Comparison of ENCODE assay signal across 8 cellular contexts in genomic region chr2:160270571-160271113, GRCh38.
A peak's percentile ranks its signal among the peaks of the same experiment; 100 is the strongest.
DNase-seq lines count a peak whose midpoint lies in the region; ATAC-seq, FAIRE-seq and TF ChIP-seq lines count a peak whose summit lies in the region.

No MANE protein-coding gene starts in this region.

- peaks cover 38% of the 10 kb centered on the region for H3K36me3 Mint-ChIP-seq in CD8-positive, alpha-beta T cell

- ATAC-seq in CD8-positive, alpha-beta T cell, result no peak
- ATAC-seq in RWPE2 (ENCODE audit: low read depth) (no peak), pancreas (peak; percentile 36 to 59 (median 50)), GM18868 (IDR thresholded peaks at IDR 0.05; ENCODE audit: unreplicated experiment) (no peak)

- H3K4me3 ChIP-seq in CD8-positive, alpha-beta T cell (ENCODE audit: low read depth, low read length), result no peak overlapping the region
- H3K4me3 ChIP-seq in RWPE2 (ENCODE audit: severe bottlenecking), result no peak overlapping the region
- peak overlapping the region; percentile 40 for H3K4me3 ChIP-seq in fibroblast of pulmonary artery (replicated peaks; ENCODE audit: low read depth, low read length)
- peak overlapping the region; percentile 7 to 42 (median 38) for H3K4me3 ChIP-seq in pancreas
- H3K4me3 ChIP-seq in lower leg skin (ENCODE audit: low read depth, poor library complexity, severe bottlenecking), result no peak overlapping the region

- H3K4me3 Mint-ChIP-seq in CD8-positive, alpha-beta T cell, result peak overlapping the region; percentile 87

- no peaks in the 10 kb centered on the region for H3K27me3 ChIP-seq in CD8-positive, alpha-beta T cell (ENCODE audit: insufficient read depth, low read length)
- H3K27me3 ChIP-seq in RWPE2 (ENCODE audit: insufficient read depth, poor library complexity, severe bottlenecking) (no peaks in the 10 kb centered on the region), pancreas (no peaks in the 10 kb centered on the region)

- peaks cover 17% of the 10 kb centered on the region for H3K4me1 ChIP-seq in CD8-positive, alpha-beta T cell (ENCODE audit: insufficient read depth, low read length)
- H3K4me1 ChIP-seq in RWPE2 (ENCODE audit: insufficient read depth, poor library complexity, severe bottlenecking) (peaks cover 4% of the 10 kb centered on the region), pancreas (peaks cover 12 to 42% (median 35%) of the 10 kb centered on the region in 3 donors)

- POLR2A ChIA-PET in CD8-positive, alpha-beta T cell (lab: Charles Lee), result interaction anchor here (0.9 to 1.5 kb wide), 7 partner anchors 12 to 707 kb away, joined by 3 to 5 read pairs (median 3); no protein-coding TSS in a partner anchor

- no peaks in the 10 kb centered on the region for H3K9me3 ChIP-seq in CD8-positive, alpha-beta T cell (ENCODE audit: low read length)
- H3K9me3 ChIP-seq in RWPE2 (ENCODE audit: severe bottlenecking), result no peaks in the 10 kb centered on the region
- no peaks in the 10 kb centered on the region for H3K9me3 ChIP-seq in pancreas

- peak overlapping the region; percentile 48 for H3K27ac ChIP-seq in CD8-positive, alpha-beta T cell (ENCODE audit: low read depth, low read length)
- H3K27ac ChIP-seq in RWPE2 (ENCODE audit: poor library complexity, severe bottlenecking), result peak overlapping the region; percentile 38
- H3K27ac ChIP-seq in pancreas, result peak overlapping the region; percentile 92 to 97 (median 96)

- CTCF ChIA-PET in CD8-positive, alpha-beta T cell (lab: Charles Lee), result interaction anchor here (0.6 to 3.0 kb wide), 23 partner anchors 9 to 726 kb away, joined by 3 to 20 read pairs (median 4); no protein-coding TSS in a partner anchor

- H3K4me1 Mint-ChIP-seq in CD8-positive, alpha-beta T cell (ENCODE audit: low read depth), result peaks cover 27% of the 10 kb centered on the region

- peak overlapping the region; percentile 88 for H3K27ac Mint-ChIP-seq in CD8-positive, alpha-beta T cell

- no peaks in the 10 kb centered on the region for H3K9me3 Mint-ChIP-seq in CD8-positive, alpha-beta T cell

- H3K36me3 ChIP-seq in CD8-positive, alpha-beta T cell (ENCODE audit: insufficient read depth, low read length), result peaks cover 4% of the 10 kb centered on the region
- H3K36me3 ChIP-seq in RWPE2 (ENCODE audit: low read depth) (peaks cover 33% of the 10 kb centered on the region), pancreas (no peaks in the 10 kb centered on the region)

- no peak for TF ChIP-seq CTCF in CD8-positive, alpha-beta T cell (IDR thresholded peaks at IDR 0.05)
- TF ChIP-seq CTCF in RWPE2 (IDR thresholded peaks at IDR 0.05; ENCODE audit: poor library complexity, severe bottlenecking) (no peak), fibroblast of pulmonary artery (IDR thresholded peaks at IDR 0.05; ENCODE audit: low read length, missing control alignments) (peak; percentile 0), pancreas (IDR thresholded peaks at IDR 0.05) (no peak), lower leg skin (IDR thresholded peaks at IDR 0.05) (no peak), GM10266 (IDR thresholded peaks at IDR 0.05; ENCODE audit: control insufficient read depth, insufficient read depth, low read depth, missing control alignments) (no peak)

- no peaks in the 10 kb centered on the region for H3K27me3 Mint-ChIP-seq in CD8-positive, alpha-beta T cell (ENCODE audit: low read depth)

- 26 to 29% methylated on average over 15 of the region's 15 CpGs for WGBS in pancreas, 2 donors
- WGBS in lower leg skin, 2 donors, result 54 to 59% methylated on average over 15 of the region's 15 CpGs

- FAIRE-seq in pancreas (lab: Jason Lieb, UNC), result no peak

- TF ChIP-seq POLR2A in lower leg skin (IDR thresholded peaks at IDR 0.05), result no peak

- DNase-seq in CD8-positive, alpha-beta T cell, result no peak
- DNase-seq in RWPE2 (ENCODE audit: low spot score) (no peak), fibroblast of pulmonary artery (ENCODE audit: low read depth) (no peak), pancreas (no peak), activated gamma-delta T cell treated with Interleukin-2 at 50 U/mL for 16 hours (no peak), lower leg skin (ENCODE audit: low spot score in 2 of 2) (no peak), GM10266 (ENCODE audit: extremely low spot score) (no peak)

- intact Hi-C loops in CD8-positive, alpha-beta T cell (cut with DNase I, micrococcal nuclease), result loop anchor here (1.0 to 10.0 kb wide), 3 partner anchors 18 to 366 kb away; partner anchors contain the start of genes LY75 (in 1 of the 2) and RBMS1 (in 1 of the 2)
- intact Hi-C loops in pancreas (cut with DNase I), result no loop called here
- intact Hi-C loops in lower leg skin (cut with DNase I; ENCODE audit: low total_unique reads), result no loop called here

Comparison
In these comparisons a context has a peak if more than half of its experiments do, and no peak if none do; other contexts are left out.
1. ATAC-seq: peak in pancreas (4 of 4); none in CD8-positive, alpha-beta T cell (single experiment), RWPE2 (single experiment) and GM18868 (single experiment).
2. H3K27ac ChIP-seq: peak in every context shown above with its lines; median percentile 96 in pancreas; 48 in CD8-positive, alpha-beta T cell; 38 in RWPE2.
3. H3K4me3 ChIP-seq: peak in fibroblast of pulmonary artery (single experiment) and pancreas (4 of 4); none in CD8-positive, alpha-beta T cell (single experiment), RWPE2 (single experiment) and lower leg skin (single experiment).
4. intact Hi-C loops: an anchor here in CD8-positive, alpha-beta T cell (1.0 to 10.0 kb wide); none called in pancreas and lower leg skin.